In the genomic region with DNA sequence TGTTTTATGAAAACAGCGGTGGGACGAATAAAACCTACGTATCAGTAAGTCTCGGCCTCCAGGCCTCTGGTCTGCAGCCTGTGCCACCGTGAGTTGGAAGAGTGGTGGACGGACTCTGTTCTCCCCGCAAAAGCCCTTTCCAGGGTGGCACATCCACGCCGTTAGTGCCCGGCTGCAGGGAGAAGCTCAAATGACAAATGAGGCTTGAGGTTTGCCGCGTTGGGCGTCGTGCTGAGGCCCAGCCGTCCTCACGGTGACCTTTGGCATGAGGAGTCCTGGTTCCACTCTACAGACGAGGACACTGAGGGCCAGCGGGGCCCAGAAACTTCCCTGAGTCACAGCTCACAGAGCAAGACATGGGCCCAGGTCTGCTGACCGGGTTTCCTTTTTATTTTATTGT, we compare ENCODE assay signal across 35 cellular contexts. TPM values are rescaled to one million over a fixed set of nuclear protein-coding genes. Genes with fewer than 3 reads are reported as not detected.
"Had no signal": no experiment of that assay in that cellular context is flagged by ENCODE, and none has a peak within 500 bp of the region (broad histone marks: within the 10 kb centered on the region; RNA-seq: fewer than 3 reads in every experiment).

No MANE protein-coding gene starts in this region.

- H3K4me1 ChIP-seq: adrenal gland, ascending aorta, body of pancreas, breast epithelium had no signal

- DNase-seq: activated effector memory CD4-positive, alpha-beta T cell treated with anti-CD3 and anti-CD28 coated beads, Interleukin-2, amount 50 U/mL, for 16 hours; activated effector memory CD4-positive, alpha-beta T cell treated with Interleukin-2 at 50 U/mL for 16 hours; activated gamma-delta T cell; activated gamma-delta T cell treated with Interleukin-2 at 50 U/mL for 16 hours; activated naive CD4-positive, alpha-beta T cell; activated naive CD4-positive, alpha-beta T cell treated with anti-CD3 and anti-CD28 coated beads for 36 hours; activated naive CD4-positive, alpha-beta T cell treated with anti-CD3 and anti-CD28 coated beads, Interleukin-2, amount 10 ng/mL, durations not matched to agents 7 days and 5 days; activated naive CD4-positive, alpha-beta T cell treated with anti-CD3 and anti-CD28 coated beads, Interleukin-2, amount 50 U/mL, for 16 hours; activated naive CD4-positive, alpha-beta T cell treated with Interleukin-2 at 50 U/mL for 16 hours; activated naive CD8-positive, alpha-beta T cell treated with anti-CD3 and anti-CD28 coated beads for 36 hours; activated naive CD8-positive, alpha-beta T cell treated with anti-CD3 and anti-CD28 coated beads, Interleukin-2, amount 10 ng/mL, durations not matched to agents 7 days and 5 days; activated naive CD8-positive, alpha-beta T cell treated with anti-CD3 and anti-CD28 coated beads, Interleukin-2, amount 50 U/mL, for 24 hours; activated T-cell treated with anti-CD3 and anti-CD28 coated beads, Interleukin-2, amount 50 U/mL, for 1 hour; activated T-cell treated with anti-CD3 and anti-CD28 coated beads, Interleukin-2, amount 50 U/mL, for 24 hours; activated T-cell treated with anti-CD3 and anti-CD28 coated beads, Interleukin-2, amount 50 U/mL, for 4 hours; activated T-cell treated with anti-CD3 and anti-CD28 coated beads, Interleukin-2, amount 50 U/mL, for 48 hours; activated T-cell treated with anti-CD3 and anti-CD28 coated beads, Interleukin-2, amount 50 U/mL, for 72 hours; adrenal gland; amniotic stem cell; amygdala; anterior cingulate cortex; aorta; body of pancreas; brain microvascular endothelial cell; caudate nucleus; central memory CD4-positive, alpha-beta T cell; cerebellar nuclear complex had no signal

- H3K36me3 ChIP-seq: adrenal gland, ascending aorta, brain microvascular endothelial cell, breast epithelium had no signal

- H3K9me3 ChIP-seq: adrenal gland, ascending aorta, body of pancreas, breast epithelium had no signal

- H3K4me3 ChIP-seq: adrenal gland, ascending aorta, body of pancreas, breast epithelium, cardiac muscle cell had no signal

- ATAC-seq: activated naive CD4-positive, alpha-beta T cell treated with anti-CD3 and anti-CD28 coated beads, Interleukin-2, amount 50 U/mL, for 72 hours; activated naive CD8-positive, alpha-beta T cell treated with anti-CD3 and anti-CD28 coated beads, Interleukin-2, amount 50 U/mL, for 24 hours; activated T-cell treated with anti-CD3 and anti-CD28 coated beads, Interleukin-2, amount 50 U/mL, for 4 hours; activated T-cell treated with anti-CD3 and anti-CD28 coated beads, Interleukin-2, amount 50 U/mL, for 72 hours; activated T-helper 17 cell treated with anti-CD3 and anti-CD28 coated beads, Interleukin-2, amount 50 U/mL, for 72 hours; body of pancreas had no signal

- FAIRE-seq: astrocyte, bronchial epithelial cell had no signal

- H3K27me3 ChIP-seq: ascending aorta, body of pancreas, cardiac muscle cell had no signal

- H3K27ac ChIP-seq: adrenal gland, ascending aorta, body of pancreas, brain microvascular endothelial cell, breast epithelium, cardiac muscle cell had no signal

RNA-seq across cellular contexts. Expression of a gene that starts 40.2 kb away (rescaled TPM):
- total RNA-seq: activated naive CD8-positive, alpha-beta T cell treated with anti-CD3 and anti-CD28 coated beads, Interleukin-2, amount 10 ng/mL, durations not matched to agents 7 days and 5 days; activated T-cell treated with anti-CD3 and anti-CD28 coated beads, Interleukin-2, amount 50 U/mL, for 4 hours; activated T-helper 1 cell treated with anti-CD3 and anti-CD28 coated beads, Interleukin-12 subunit alpha, Interleukin-12 subunit beta, Interleukin-2, Interleukin-4 antibody, amounts not matched to agents 30 ng/mL and 10 ng/mL and 1 ng/mL, durations not matched to agents 14 hours and 24 hours and 36 hours; ascending aorta; body of pancreas; bronchial epithelial cell had no signal
- polyA plus RNA-seq: aorta had no signal
